1 cellular context compared by ENCODE assay signal in the genomic region with DNA sequence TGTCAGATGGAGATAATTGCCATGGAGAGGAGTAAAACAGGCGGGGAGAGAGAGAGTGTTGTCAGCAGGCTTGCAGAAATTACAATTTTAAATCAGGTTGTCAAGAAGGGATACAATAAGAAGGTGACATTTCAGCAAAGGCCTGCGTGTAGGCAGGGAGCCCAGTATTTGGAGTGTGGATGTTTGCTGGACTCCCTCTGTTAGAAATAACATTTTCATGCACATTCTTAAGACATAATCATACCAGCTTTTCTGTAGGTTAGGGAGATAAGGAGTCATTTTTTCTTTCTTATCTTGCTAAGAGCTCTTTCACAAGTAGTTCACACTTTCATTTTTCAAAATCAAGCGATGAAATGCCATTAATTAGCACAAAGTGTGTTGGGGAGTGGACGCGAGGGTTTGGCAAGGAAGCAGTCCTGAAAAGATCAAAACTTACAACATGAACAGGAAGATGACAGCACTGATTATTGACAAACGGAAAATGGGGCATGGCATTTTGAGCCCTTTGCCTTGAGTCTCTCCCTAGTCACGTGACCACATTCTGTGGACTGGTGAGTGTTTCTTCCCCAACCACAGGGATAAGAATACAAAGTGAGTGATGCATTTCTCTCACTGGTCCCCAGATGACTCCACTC.
TF ChIP-seq lines count a peak whose summit lies in the region.

No MANE protein-coding gene starts in this region.

TF ChIP-seq in K562, 482 proteins besides CTCF, POLR2A, EP300 and RAD21 (continued from another document):
- TF ChIP-seq, protein P1, sequence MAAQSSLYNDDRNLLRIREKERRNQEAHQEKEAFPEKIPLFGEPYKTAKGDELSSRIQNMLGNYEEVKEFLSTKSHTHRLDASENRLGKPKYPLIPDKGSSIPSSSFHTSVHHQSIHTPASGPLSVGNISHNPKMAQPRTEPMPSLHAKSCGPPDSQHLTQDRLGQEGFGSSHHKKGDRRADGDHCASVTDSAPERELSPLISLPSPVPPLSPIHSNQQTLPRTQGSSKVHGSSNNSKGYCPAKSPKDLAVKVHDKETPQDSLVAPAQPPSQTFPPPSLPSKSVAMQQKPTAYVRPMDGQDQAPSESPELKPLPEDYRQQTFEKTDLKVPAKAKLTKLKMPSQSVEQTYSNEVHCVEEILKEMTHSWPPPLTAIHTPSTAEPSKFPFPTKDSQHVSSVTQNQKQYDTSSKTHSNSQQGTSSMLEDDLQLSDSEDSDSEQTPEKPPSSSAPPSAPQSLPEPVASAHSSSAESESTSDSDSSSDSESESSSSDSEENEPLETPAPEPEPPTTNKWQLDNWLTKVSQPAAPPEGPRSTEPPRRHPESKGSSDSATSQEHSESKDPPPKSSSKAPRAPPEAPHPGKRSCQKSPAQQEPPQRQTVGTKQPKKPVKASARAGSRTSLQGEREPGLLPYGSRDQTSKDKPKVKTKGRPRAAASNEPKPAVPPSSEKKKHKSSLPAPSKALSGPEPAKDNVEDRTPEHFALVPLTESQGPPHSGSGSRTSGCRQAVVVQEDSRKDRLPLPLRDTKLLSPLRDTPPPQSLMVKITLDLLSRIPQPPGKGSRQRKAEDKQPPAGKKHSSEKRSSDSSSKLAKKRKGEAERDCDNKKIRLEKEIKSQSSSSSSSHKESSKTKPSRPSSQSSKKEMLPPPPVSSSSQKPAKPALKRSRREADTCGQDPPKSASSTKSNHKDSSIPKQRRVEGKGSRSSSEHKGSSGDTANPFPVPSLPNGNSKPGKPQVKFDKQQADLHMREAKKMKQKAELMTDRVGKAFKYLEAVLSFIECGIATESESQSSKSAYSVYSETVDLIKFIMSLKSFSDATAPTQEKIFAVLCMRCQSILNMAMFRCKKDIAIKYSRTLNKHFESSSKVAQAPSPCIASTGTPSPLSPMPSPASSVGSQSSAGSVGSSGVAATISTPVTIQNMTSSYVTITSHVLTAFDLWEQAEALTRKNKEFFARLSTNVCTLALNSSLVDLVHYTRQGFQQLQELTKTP (IDR thresholded peaks at IDR 0.05; ENCODE audit: low read depth in 1 of 2, partially characterized antibody in 2 of 2), result no peak
- TF ChIP-seq, protein P2, sequence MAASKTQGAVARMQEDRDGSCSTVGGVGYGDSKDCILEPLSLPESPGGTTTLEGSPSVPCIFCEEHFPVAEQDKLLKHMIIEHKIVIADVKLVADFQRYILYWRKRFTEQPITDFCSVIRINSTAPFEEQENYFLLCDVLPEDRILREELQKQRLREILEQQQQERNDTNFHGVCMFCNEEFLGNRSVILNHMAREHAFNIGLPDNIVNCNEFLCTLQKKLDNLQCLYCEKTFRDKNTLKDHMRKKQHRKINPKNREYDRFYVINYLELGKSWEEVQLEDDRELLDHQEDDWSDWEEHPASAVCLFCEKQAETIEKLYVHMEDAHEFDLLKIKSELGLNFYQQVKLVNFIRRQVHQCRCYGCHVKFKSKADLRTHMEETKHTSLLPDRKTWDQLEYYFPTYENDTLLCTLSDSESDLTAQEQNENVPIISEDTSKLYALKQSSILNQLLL (CRISPR knock-in tag; IDR thresholded peaks at IDR 0.05; ENCODE audit: borderline replicate concordance), result no peak
- TF ChIP-seq CBFA2T2 (conservative IDR thresholded peaks at IDR 0.05), result peak; percentile 59
- no peak for TF ChIP-seq GATA2 (CRISPR knock-in tag; IDR thresholded peaks at IDR 0.05)
- peak; percentile 56; the same call in 1 of the 2 replicates for TF ChIP-seq ZNF766 (CRISPR knock-in tag; conservative IDR thresholded peaks at IDR 0.05)
- TF ChIP-seq RFX1 (IDR thresholded peaks at IDR 0.05), result 0 out of 2 replicates have a peak, but pooled peaks have one; percentile 19
- peak; percentile 92 for TF ChIP-seq RAD51 (IDR thresholded peaks at IDR 0.05; ENCODE audit: borderline replicate concordance, low read depth)
- no peak for TF ChIP-seq RBFOX2 (IDR thresholded peaks at IDR 0.05; ENCODE audit: low read depth, low read length)
- TF ChIP-seq, protein P3, sequence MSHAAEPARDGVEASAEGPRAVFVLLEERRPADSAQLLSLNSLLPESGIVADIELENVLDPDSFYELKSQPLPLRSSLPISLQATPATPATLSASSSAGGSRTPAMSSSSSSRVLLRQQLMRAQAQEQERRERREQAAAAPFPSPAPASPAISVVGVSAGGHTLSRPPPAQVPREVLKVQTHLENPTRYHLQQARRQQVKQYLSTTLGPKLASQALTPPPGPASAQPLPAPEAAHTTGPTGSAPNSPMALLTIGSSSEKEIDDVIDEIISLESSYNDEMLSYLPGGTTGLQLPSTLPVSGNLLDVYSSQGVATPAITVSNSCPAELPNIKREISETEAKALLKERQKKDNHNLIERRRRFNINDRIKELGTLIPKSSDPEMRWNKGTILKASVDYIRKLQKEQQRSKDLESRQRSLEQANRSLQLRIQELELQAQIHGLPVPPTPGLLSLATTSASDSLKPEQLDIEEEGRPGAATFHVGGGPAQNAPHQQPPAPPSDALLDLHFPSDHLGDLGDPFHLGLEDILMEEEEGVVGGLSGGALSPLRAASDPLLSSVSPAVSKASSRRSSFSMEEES (CRISPR knock-in tag; IDR thresholded peaks at IDR 0.05), result peak; percentile 98
